1 cellular context compared by ENCODE assay signal in the genomic region with DNA sequence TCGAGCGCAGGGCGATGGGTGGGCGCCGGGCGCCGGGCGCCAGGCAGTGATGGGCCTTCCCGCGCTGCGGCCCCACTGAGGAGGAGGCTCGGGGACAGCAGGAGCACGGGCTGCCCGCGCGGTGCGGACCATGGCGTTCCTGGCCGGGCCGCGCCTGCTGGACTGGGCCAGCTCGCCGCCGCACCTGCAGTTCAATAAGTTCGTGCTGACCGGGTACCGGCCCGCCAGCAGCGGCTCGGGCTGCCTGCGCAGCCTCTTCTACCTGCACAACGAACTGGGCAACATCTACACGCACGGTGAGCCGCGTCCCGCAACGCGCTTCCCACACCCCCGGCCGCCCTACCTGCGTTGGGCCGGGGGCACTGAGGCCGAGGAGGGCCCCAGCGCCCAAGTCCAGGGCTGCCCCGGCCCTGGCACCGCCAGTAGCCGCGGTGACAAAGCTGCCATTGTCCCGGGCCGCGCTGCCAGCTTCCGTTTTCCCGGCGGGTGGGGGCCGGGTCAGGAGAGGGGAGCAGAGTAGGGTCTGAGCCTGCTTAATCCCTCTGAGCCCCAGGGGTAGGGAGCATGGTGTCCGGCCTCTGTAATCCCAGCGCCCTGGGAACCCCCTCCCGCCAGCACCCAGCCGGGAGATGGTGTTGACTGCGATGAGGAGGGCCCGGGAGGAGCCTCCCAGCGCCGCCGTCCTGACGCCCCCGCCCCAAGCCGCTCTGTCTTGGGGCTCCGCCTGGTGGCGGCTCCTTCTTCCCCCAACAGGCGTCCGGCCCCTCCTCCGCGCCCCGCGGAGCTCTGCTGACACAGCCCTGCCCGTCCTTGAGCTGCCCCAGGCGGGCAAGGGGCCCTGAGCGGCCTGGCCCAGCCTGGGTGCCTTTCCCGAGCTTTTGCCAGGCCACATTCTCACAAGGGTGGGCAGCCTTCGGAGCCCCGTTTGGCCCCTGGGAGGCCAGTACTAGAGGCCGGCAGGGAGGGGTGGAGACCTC.
A peak's percentile ranks its signal among the peaks of the same experiment; 100 is the strongest.
TF ChIP-seq lines count a peak whose summit lies in the region.

No MANE protein-coding gene starts in this region.

TF ChIP-seq in HepG2, 621 proteins besides CTCF, POLR2A, EP300 and RAD21 (continued from another document and continues in another):
- TF ChIP-seq ZNF609 (CRISPR knock-in tag; IDR thresholded peaks at IDR 0.05; ENCODE audit: borderline replicate concordance) (no peak; the same call in 1 of the 2 replicates), ZNF570 (CRISPR knock-in tag; IDR thresholded peaks at IDR 0.05; ENCODE audit: borderline replicate concordance) (no peak), ZNF790 (CRISPR knock-in tag; IDR thresholded peaks at IDR 0.05; ENCODE audit: borderline replicate concordance) (0 out of 2 replicates have a peak, but pooled peaks have one; percentile 53), ZNF10 (CRISPR knock-in tag; IDR thresholded peaks at IDR 0.05; ENCODE audit: borderline replicate concordance, low read depth) (no peak), ZNF75D (CRISPR knock-in tag; IDR thresholded peaks at IDR 0.05; ENCODE audit: borderline replicate concordance) (no peak), CAMTA2 (CRISPR knock-in tag; IDR thresholded peaks at IDR 0.05; ENCODE audit: borderline replicate concordance) (no peak; the same call in 1 of the 2 replicates), SKI (IDR thresholded peaks at IDR 0.05; ENCODE audit: partially characterized antibody) (no peak), FOXO1 (CRISPR knock-in tag; IDR thresholded peaks at IDR 0.05) (no peak), CHD4 (IDR thresholded peaks at IDR 0.05; ENCODE audit: borderline replicate concordance, low read length) (no peak), MYC (CRISPR knock-in tag; IDR thresholded peaks at IDR 0.05; ENCODE audit: borderline replicate concordance) (peak; percentile 63; the same call in 1 of the 2 replicates), ZNF441 (CRISPR knock-in tag; IDR thresholded peaks at IDR 0.05; ENCODE audit: borderline replicate concordance) (no peak), HOMEZ (CRISPR knock-in tag; IDR thresholded peaks at IDR 0.05; ENCODE audit: low read depth) (no peak), ZNF12 (CRISPR knock-in tag; IDR thresholded peaks at IDR 0.05) (no peak), FOXP4 (CRISPR knock-in tag; IDR thresholded peaks at IDR 0.05) (peak; percentile 14; the same call in 1 of the 2 replicates), HIVEP1 (CRISPR knock-in tag; IDR thresholded peaks at IDR 0.05) (0 out of 2 replicates have a peak, but pooled peaks have one; percentile 53), TBX3 (IDR thresholded peaks at IDR 0.05; ENCODE audit: borderline replicate concordance) (no peak), TFDP1 (CRISPR knock-in tag; IDR thresholded peaks at IDR 0.05; ENCODE audit: borderline replicate concordance) (no peak), ZNF616 (CRISPR knock-in tag; IDR thresholded peaks at IDR 0.05; ENCODE audit: low read depth) (no peak; the same call in 1 of the 2 replicates), ZNF24 (IDR thresholded peaks at IDR 0.05) (no peak), JUNB (CRISPR knock-in tag; IDR thresholded peaks at IDR 0.05; ENCODE audit: borderline replicate concordance) (no peak), ATF7 (IDR thresholded peaks at IDR 0.05) (no peak), ATF7 (CRISPR knock-in tag; IDR thresholded peaks at IDR 0.05) (no peak), ZNF326 (CRISPR knock-in tag; IDR thresholded peaks at IDR 0.05; ENCODE audit: borderline replicate concordance) (no peak), ZNF607 (CRISPR knock-in tag; IDR thresholded peaks at IDR 0.05; ENCODE audit: borderline replicate concordance) (peak; percentile 34; the same call in 1 of the 2 replicates), SKIL (CRISPR knock-in tag; IDR thresholded peaks at IDR 0.05; ENCODE audit: borderline replicate concordance) (0 out of 2 replicates have a peak, but pooled peaks have one; percentile 45), HNRNPK (IDR thresholded peaks at IDR 0.05; ENCODE audit: low read depth, low read length, poor library complexity, severe bottlenecking) (peak; percentile 52)
- TF ChIP-seq, protein P1, sequence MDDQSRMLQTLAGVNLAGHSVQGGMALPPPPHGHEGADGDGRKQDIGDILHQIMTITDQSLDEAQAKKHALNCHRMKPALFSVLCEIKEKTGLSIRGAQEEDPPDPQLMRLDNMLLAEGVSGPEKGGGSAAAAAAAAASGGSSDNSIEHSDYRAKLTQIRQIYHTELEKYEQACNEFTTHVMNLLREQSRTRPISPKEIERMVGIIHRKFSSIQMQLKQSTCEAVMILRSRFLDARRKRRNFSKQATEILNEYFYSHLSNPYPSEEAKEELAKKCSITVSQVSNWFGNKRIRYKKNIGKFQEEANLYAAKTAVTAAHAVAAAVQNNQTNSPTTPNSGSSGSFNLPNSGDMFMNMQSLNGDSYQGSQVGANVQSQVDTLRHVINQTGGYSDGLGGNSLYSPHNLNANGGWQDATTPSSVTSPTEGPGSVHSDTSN (CRISPR knock-in tag; IDR thresholded peaks at IDR 0.05; ENCODE audit: borderline replicate concordance): no peak
- TF ChIP-seq, protein P2, sequence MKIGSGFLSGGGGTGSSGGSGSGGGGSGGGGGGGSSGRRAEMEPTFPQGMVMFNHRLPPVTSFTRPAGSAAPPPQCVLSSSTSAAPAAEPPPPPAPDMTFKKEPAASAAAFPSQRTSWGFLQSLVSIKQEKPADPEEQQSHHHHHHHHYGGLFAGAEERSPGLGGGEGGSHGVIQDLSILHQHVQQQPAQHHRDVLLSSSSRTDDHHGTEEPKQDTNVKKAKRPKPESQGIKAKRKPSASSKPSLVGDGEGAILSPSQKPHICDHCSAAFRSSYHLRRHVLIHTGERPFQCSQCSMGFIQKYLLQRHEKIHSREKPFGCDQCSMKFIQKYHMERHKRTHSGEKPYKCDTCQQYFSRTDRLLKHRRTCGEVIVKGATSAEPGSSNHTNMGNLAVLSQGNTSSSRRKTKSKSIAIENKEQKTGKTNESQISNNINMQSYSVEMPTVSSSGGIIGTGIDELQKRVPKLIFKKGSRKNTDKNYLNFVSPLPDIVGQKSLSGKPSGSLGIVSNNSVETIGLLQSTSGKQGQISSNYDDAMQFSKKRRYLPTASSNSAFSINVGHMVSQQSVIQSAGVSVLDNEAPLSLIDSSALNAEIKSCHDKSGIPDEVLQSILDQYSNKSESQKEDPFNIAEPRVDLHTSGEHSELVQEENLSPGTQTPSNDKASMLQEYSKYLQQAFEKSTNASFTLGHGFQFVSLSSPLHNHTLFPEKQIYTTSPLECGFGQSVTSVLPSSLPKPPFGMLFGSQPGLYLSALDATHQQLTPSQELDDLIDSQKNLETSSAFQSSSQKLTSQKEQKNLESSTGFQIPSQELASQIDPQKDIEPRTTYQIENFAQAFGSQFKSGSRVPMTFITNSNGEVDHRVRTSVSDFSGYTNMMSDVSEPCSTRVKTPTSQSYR (CRISPR knock-in tag; IDR thresholded peaks at IDR 0.05; ENCODE audit: borderline replicate concordance): peak; percentile 27; the same call in 1 of the 2 replicates
- TF ChIP-seq, protein P3, sequence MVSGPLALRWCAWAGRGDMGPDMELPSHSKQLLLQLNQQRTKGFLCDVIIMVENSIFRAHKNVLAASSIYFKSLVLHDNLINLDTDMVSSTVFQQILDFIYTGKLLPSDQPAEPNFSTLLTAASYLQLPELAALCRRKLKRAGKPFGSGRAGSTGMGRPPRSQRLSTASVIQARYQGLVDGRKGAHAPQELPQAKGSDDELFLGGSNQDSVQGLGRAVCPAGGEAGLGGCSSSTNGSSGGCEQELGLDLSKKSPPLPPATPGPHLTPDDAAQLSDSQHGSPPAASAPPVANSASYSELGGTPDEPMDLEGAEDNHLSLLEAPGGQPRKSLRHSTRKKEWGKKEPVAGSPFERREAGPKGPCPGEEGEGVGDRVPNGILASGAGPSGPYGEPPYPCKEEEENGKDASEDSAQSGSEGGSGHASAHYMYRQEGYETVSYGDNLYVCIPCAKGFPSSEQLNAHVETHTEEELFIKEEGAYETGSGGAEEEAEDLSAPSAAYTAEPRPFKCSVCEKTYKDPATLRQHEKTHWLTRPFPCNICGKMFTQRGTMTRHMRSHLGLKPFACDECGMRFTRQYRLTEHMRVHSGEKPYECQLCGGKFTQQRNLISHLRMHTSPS (CRISPR knock-in tag; IDR thresholded peaks at IDR 0.05; ENCODE audit: low read depth): peak; percentile 88
- TF ChIP-seq, protein P4, sequence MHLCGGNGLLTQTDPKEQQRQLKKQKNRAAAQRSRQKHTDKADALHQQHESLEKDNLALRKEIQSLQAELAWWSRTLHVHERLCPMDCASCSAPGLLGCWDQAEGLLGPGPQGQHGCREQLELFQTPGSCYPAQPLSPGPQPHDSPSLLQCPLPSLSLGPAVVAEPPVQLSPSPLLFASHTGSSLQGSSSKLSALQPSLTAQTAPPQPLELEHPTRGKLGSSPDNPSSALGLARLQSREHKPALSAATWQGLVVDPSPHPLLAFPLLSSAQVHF (CRISPR knock-in tag; IDR thresholded peaks at IDR 0.05): no peak
- TF ChIP-seq, protein P5, sequence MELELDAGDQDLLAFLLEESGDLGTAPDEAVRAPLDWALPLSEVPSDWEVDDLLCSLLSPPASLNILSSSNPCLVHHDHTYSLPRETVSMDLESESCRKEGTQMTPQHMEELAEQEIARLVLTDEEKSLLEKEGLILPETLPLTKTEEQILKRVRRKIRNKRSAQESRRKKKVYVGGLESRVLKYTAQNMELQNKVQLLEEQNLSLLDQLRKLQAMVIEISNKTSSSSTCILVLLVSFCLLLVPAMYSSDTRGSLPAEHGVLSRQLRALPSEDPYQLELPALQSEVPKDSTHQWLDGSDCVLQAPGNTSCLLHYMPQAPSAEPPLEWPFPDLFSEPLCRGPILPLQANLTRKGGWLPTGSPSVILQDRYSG (CRISPR knock-in tag; IDR thresholded peaks at IDR 0.05): no peak; the same call in 1 of the 2 replicates
